Comparison of ENCODE assay signal across 8 cellular contexts in the genomic region with DNA sequence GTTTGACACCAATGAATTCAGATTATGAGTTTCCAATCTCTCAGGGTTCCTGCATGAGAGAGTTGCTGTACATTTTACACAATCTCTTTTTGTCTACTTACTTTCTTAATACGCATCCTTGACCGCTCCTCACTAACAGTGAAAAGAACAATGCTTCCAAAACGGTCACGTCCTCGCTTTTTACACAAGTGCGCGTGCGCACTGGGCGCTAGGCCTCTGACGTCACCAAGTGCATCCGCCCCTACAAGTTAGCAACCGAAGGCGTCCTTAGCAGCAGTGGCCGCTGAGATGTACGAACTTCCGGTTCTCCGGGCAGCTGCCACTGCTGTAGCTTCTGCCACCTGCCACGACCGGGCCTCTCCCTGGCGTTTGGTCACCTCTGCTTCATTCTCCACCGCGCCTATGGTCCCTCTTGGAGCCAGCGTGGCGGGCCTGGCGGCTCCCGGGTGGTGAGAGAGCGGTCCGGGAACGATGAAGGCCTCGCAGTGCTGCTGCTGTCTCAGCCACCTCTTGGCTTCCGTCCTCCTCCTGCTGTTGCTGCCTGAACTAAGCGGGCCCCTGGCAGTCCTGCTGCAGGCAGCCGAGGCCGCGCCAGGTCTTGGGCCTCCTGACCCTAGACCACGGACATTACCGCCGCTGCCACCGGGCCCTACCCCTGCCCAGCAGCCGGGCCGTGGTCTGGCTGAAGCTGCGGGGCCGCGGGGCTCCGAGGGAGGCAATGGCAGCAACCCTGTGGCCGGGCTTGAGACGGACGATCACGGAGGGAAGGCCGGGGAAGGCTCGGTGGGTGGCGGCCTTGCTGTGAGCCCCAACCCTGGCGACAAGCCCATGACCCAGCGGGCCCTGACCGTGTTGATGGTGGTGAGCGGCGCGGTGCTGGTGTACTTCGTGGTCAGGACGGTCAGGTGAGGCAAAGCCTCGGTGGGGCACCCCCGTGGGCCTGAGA. TPM values are rescaled to one million over a fixed set of nuclear protein-coding genes. Genes with fewer than 3 reads are reported as not detected.
DNase-seq lines count a peak whose midpoint lies in the region; ATAC-seq, FAIRE-seq and TF ChIP-seq lines count a peak whose summit lies in the region.

A gene (plus strand): TSS at position 315 of the 946 bp plus-strand sequence. CDS start 157 bp downstream, at position 472.

- peak within 1 kb of the TSS; percentile 95 for H3K27ac Mint-ChIP-seq in mesothelial cell of epicardium

- peaks cover 24% of the 10 kb centered on the region for H3K4me1 Mint-ChIP-seq in mesothelial cell of epicardium

- H3K27me3 ChIP-seq in NT2/D1 (ENCODE audit: insufficient read depth, insufficient read length) = no peaks in the 10 kb centered on the region

- H3K36me3 ChIP-seq in NT2/D1 (ENCODE audit: insufficient read depth, insufficient read length, low read length) = no peaks in the 10 kb centered on the region

- no peaks in the 10 kb centered on the region for H3K4me1 ChIP-seq in NT2/D1 (ENCODE audit: insufficient read depth, insufficient read length)

- peak within 1 kb of the TSS; percentile 79 for H3K9ac ChIP-seq in NT2/D1 (ENCODE audit: insufficient read length, low read depth)

- DNase-seq in COLO829 (ENCODE audit: low spot score) (peak; percentile 67), HUDEP-2 (lab: John Stamatoyannopoulos, UW; ENCODE audit: unreplicated experiment in 76 of 76) (peak; percentile 14 to 95 (median 87)), NT2/D1 (ENCODE audit: low read depth, low spot score) (peak; percentile 89), mesothelial cell of epicardium (ENCODE audit: low spot score in 2 of 2, unreplicated experiment in 2 of 2) (peak; percentile 89 to 96)
- peak; percentile 94 for DNase-seq in activated CD8-positive, alpha-beta memory T cell treated with anti-CD3 and anti-CD28 coated beads, Interleukin-2, amount 50 U/mL, for 4 hours
- DNase-seq in stimulated activated CD8-positive, alpha-beta memory T cell treated with anti-CD3 and anti-CD28 coated beads, Interleukin-15, amount 100 ng/mL, for 48 hours (ENCODE audit: low read depth in 2 of 2) = peak; percentile 87 to 88

- TF ChIP-seq CTCF in mesothelial cell of epicardium (IDR thresholded peaks at IDR 0.05; ENCODE audit: unreplicated experiment) = no peak

- no peaks in the 10 kb centered on the region for H3K27me3 Mint-ChIP-seq in mesothelial cell of epicardium (ENCODE audit: low read depth)

- peak within 1 kb of the TSS; percentile 81 for H3K4me3 ChIP-seq in NT2/D1 (ENCODE audit: insufficient read length, low read depth)

- H3K4me3 Mint-ChIP-seq in mesothelial cell of epicardium = peak within 1 kb of the TSS; percentile 99

- peak; percentile 99 for ATAC-seq in GM21381 (IDR thresholded peaks at IDR 0.05; ENCODE audit: unreplicated experiment)

- peaks cover 17% of the 10 kb centered on the region for H3K9me3 ChIP-seq in NT2/D1 (ENCODE audit: insufficient read depth, low read length)

- peaks cover 29% of the 10 kb centered on the region for H3K9me3 Mint-ChIP-seq in mesothelial cell of epicardium

- H3K36me3 Mint-ChIP-seq in mesothelial cell of epicardium = peaks cover 19% of the 10 kb centered on the region

- FAIRE-seq in endometrium (lab: Jason Lieb, UNC) = peak; percentile 94

RNA-seq across cellular contexts. Expression of the gene that starts here (rescaled TPM):
- total RNA-seq in mesothelial cell of epicardium = 9.7 to 12.5 TPM (median 12.0 TPM) in 3 replicates

Comparison
In these comparisons a context has a peak if more than half of its experiments do, and no peak if none do; other contexts are left out.
1. Peak in every context shown above with its lines: DNase-seq, ATAC-seq and H3K4me3 ChIP-seq.